ENCODE assay signal across 17 cellular contexts in the genomic region with DNA sequence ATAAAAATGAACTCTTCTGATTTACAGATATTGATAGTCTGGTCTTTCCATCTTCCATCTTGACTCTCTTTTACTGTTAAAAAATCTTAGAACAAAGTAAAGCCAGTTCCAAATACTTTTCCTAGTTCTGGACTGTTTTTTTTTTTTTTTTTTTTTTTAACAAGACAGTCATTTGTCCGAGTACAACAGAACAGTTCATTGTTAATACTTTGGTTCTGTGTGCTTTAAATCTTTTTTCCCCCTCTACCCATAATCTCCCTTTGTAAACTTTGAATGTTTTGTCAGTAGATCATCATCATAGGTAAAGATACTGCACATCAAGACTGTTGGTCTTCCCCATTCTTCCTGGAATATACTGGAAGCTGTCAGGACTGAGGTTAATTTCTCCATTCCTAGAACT. TPM values are rescaled to one million over a fixed set of nuclear protein-coding genes. Genes with fewer than 3 reads are reported as not detected.
DNase-seq lines count a peak whose midpoint lies in the region; ATAC-seq and TF ChIP-seq lines count a peak whose summit lies in the region.
"Had no signal": no experiment of that assay in that cellular context is flagged by ENCODE, and none has a peak within 500 bp of the region (broad histone marks: within the 10 kb centered on the region; RNA-seq: fewer than 3 reads in every experiment).

No MANE protein-coding gene starts in this region.

- H3K27ac ChIP-seq in dorsolateral prefrontal cortex = peak overlapping the region in 51 of 59 donors; percentile 14 to 89 (median 70)
- H3K27ac ChIP-seq: HL-60 had no signal

- ATAC-seq in GM18873 (IDR thresholded peaks at IDR 0.05; ENCODE audit: low FRiP score, unreplicated experiment) = no peak
- ATAC-seq: GM23338 had no signal

- no peaks in the 10 kb centered on the region for H3K27me3 ChIP-seq in dorsolateral prefrontal cortex
- H3K27me3 ChIP-seq: BE2C had no signal

- intact Hi-C loops in dorsolateral prefrontal cortex (cut with DNase I) = loop anchor here in 1 of 2 donors (5.0 kb wide), 1 partner anchor 38 kb away; no protein-coding TSS in a partner anchor

- no peak for TF ChIP-seq CTCF in dorsolateral prefrontal cortex (IDR thresholded peaks at IDR 0.05 in 54 of 56, conservative IDR thresholded peaks at IDR 0.05 in 2 of 56; ENCODE audit: low read depth in 1 of 56, partially characterized antibody in 56 of 56)

- DNase-seq in dorsolateral prefrontal cortex (no peak), globus pallidus (ENCODE audit: low spot score) (peak; percentile 64), putamen (ENCODE audit: low spot score) (peak; percentile 15), dedifferentiated amniotic fluid mesenchymal stem cell (ENCODE audit: extremely low spot score) (no peak)
- no peak for DNase-seq in stimulated activated CD4-positive, alpha-beta T cell treated with anti-CD3 and anti-CD28 coated beads, Interleukin-2, amount 100 ng/mL, for 48 hours
- DNase-seq: ACHN; BE2C; C1 segment of cervical spinal cord; Caco-2; CD4-positive, CD25-positive, alpha-beta regulatory T cell; CD8-positive, alpha-beta memory T cell; GDM1; HCEC 1CT; IMR-90 had no signal

- H3K4me3 ChIP-seq in dorsolateral prefrontal cortex = no peak overlapping the region
- H3K4me3 ChIP-seq: GM23338 had no signal

RNA-seq across cellular contexts. Expression of gene ADIPOR2, which starts 38.0 kb away (rescaled TPM):
- 100 to 1,000 TPM in 51 of 120 experiments, 10 to 100 TPM in 69; 39.0 to 240 (median 95.0) TPM for total RNA-seq in dorsolateral prefrontal cortex

Comparison
In these comparisons a context has a peak if more than half of its experiments do, and no peak if none do; other contexts are left out.
1. DNase-seq: peak in globus pallidus (single experiment) and putamen (single experiment); none in dorsolateral prefrontal cortex (0 of 10), dedifferentiated amniotic fluid mesenchymal stem cell (single experiment) and stimulated activated CD4-positive, alpha-beta T cell treated with anti-CD3 and anti-CD28 coated beads, Interleukin-2, amount 100 ng/mL, for 48 hours (0 of 2).